ENCODE assay signal across 1 cellular context in the genomic region with DNA sequence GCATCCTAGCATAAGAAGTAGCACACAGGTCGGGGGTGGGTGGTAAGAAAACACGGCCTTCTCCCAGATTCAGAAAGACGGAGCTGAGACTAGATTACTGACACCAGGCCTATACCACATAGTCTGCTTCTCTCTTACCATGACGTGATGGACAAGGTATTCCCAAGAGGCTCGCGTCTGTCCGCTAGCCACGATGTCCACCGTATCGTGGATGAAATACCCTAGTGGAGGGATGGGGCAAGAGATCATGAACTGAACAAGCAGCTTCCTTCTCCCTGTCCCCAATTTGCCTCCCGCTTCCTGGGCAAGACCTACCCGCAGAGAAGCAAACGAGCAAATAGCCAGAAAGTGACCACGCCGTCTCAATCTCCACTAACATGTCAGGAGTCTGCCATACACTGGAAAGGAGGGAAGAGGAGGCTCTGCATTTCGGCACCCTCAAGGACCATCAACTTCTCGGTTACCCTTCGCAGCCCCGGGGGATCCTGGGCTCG.
A peak's percentile ranks its signal among the peaks of the same experiment; 100 is the strongest.
TF ChIP-seq lines count a peak whose summit lies in the region.

No MANE protein-coding gene starts in this region.

TF ChIP-seq in K562, 482 proteins besides CTCF, POLR2A, EP300 and RAD21 (continued from another document and continues in another):
- no peak for TF ChIP-seq ZNF764 (CRISPR knock-in tag; IDR thresholded peaks at IDR 0.05; ENCODE audit: low read depth)
- no peak for TF ChIP-seq RBM39 (optimal IDR thresholded peaks at IDR 0.05; ENCODE audit: low read depth, low read length)
- no peak for TF ChIP-seq SLC30A9 (CRISPR knock-in tag; IDR thresholded peaks at IDR 0.05)
- TF ChIP-seq FOSL1 (tag; conservative IDR thresholded peaks at IDR 0.05): no peak
- TF ChIP-seq, protein P1, sequence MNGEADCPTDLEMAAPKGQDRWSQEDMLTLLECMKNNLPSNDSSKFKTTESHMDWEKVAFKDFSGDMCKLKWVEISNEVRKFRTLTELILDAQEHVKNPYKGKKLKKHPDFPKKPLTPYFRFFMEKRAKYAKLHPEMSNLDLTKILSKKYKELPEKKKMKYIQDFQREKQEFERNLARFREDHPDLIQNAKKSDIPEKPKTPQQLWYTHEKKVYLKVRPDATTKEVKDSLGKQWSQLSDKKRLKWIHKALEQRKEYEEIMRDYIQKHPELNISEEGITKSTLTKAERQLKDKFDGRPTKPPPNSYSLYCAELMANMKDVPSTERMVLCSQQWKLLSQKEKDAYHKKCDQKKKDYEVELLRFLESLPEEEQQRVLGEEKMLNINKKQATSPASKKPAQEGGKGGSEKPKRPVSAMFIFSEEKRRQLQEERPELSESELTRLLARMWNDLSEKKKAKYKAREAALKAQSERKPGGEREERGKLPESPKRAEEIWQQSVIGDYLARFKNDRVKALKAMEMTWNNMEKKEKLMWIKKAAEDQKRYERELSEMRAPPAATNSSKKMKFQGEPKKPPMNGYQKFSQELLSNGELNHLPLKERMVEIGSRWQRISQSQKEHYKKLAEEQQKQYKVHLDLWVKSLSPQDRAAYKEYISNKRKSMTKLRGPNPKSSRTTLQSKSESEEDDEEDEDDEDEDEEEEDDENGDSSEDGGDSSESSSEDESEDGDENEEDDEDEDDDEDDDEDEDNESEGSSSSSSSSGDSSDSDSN (IDR thresholded peaks at IDR 0.05; ENCODE audit: borderline replicate concordance in 1 of 2, low read depth in 2 of 2, low read length in 2 of 2): no peak
- TF ChIP-seq, protein P2, sequence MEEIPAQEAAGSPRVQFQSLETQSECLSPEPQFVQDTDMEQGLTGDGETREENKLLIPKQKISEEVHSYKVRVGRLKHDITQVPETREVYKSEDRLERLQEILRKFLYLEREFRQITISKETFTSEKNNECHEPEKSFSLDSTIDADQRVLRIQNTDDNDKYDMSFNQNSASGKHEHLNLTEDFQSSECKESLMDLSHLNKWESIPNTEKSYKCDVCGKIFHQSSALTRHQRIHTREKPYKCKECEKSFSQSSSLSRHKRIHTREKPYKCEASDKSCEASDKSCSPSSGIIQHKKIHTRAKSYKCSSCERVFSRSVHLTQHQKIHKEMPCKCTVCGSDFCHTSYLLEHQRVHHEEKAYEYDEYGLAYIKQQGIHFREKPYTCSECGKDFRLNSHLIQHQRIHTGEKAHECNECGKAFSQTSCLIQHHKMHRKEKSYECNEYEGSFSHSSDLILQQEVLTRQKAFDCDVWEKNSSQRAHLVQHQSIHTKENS (CRISPR knock-in tag; IDR thresholded peaks at IDR 0.05): no peak
- TF ChIP-seq CBFA2T2 (conservative IDR thresholded peaks at IDR 0.05): no peak
- TF ChIP-seq NR2F6 (CRISPR knock-in tag; IDR thresholded peaks at IDR 0.05): no peak
- TF ChIP-seq CEBPG (CRISPR knock-in tag; IDR thresholded peaks at IDR 0.05): no peak
- TF ChIP-seq CEBPG (tag; conservative IDR thresholded peaks at IDR 0.05 in 1 of 2, IDR thresholded peaks at IDR 0.05 in 1 of 2): no peak
- TF ChIP-seq NBN (IDR thresholded peaks at IDR 0.05; ENCODE audit: low read depth): no peak; the same call in 1 of the 2 replicates
- TF ChIP-seq C11orf30 (IDR thresholded peaks at IDR 0.05; ENCODE audit: low read depth): no peak
- TF ChIP-seq, protein P3, sequence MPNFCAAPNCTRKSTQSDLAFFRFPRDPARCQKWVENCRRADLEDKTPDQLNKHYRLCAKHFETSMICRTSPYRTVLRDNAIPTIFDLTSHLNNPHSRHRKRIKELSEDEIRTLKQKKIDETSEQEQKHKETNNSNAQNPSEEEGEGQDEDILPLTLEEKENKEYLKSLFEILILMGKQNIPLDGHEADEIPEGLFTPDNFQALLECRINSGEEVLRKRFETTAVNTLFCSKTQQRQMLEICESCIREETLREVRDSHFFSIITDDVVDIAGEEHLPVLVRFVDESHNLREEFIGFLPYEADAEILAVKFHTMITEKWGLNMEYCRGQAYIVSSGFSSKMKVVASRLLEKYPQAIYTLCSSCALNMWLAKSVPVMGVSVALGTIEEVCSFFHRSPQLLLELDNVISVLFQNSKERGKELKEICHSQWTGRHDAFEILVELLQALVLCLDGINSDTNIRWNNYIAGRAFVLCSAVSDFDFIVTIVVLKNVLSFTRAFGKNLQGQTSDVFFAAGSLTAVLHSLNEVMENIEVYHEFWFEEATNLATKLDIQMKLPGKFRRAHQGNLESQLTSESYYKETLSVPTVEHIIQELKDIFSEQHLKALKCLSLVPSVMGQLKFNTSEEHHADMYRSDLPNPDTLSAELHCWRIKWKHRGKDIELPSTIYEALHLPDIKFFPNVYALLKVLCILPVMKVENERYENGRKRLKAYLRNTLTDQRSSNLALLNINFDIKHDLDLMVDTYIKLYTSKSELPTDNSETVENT (CRISPR knock-in tag; IDR thresholded peaks at IDR 0.05): no peak
- no peak for TF ChIP-seq ZNF224 (CRISPR knock-in tag; IDR thresholded peaks at IDR 0.05)
- TF ChIP-seq U2AF2 (optimal IDR thresholded peaks at IDR 0.05; ENCODE audit: low read depth, low read length): no peak
- TF ChIP-seq ARHGAP35 (IDR thresholded peaks at IDR 0.05; ENCODE audit: partially characterized antibody): no peak
- TF ChIP-seq HNRNPK (IDR thresholded peaks at IDR 0.05; ENCODE audit: low read depth, low read length, poor library complexity, severe bottlenecking): no peak
- no peak for TF ChIP-seq ZNF175 (CRISPR knock-in tag; IDR thresholded peaks at IDR 0.05; ENCODE audit: low read depth)
- no peak for TF ChIP-seq MECOM (CRISPR knock-in tag; IDR thresholded peaks at IDR 0.05)
- peak; percentile 77 for TF ChIP-seq SUPT5H (IDR thresholded peaks at IDR 0.05)
- TF ChIP-seq, protein P4, sequence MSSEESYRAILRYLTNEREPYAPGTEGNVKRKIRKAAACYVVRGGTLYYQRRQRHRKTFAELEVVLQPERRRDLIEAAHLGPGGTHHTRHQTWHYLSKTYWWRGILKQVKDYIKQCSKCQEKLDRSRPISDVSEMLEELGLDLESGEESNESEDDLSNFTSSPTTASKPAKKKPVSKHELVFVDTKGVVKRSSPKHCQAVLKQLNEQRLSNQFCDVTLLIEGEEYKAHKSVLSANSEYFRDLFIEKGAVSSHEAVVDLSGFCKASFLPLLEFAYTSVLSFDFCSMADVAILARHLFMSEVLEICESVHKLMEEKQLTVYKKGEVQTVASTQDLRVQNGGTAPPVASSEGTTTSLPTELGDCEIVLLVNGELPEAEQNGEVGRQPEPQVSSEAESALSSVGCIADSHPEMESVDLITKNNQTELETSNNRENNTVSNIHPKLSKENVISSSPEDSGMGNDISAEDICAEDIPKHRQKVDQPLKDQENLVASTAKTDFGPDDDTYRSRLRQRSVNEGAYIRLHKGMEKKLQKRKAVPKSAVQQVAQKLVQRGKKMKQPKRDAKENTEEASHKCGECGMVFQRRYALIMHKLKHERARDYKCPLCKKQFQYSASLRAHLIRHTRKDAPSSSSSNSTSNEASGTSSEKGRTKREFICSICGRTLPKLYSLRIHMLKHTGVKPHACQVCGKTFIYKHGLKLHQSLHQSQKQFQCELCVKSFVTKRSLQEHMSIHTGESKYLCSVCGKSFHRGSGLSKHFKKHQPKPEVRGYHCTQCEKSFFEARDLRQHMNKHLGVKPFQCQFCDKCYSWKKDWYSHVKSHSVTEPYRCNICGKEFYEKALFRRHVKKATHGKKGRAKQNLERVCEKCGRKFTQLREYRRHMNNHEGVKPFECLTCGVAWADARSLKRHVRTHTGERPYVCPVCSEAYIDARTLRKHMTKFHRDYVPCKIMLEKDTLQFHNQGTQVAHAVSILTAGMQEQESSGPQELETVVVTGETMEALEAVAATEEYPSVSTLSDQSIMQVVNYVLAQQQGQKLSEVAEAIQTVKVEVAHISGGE (CRISPR knock-in tag; IDR thresholded peaks at IDR 0.05): no peak
- TF ChIP-seq, protein P5, sequence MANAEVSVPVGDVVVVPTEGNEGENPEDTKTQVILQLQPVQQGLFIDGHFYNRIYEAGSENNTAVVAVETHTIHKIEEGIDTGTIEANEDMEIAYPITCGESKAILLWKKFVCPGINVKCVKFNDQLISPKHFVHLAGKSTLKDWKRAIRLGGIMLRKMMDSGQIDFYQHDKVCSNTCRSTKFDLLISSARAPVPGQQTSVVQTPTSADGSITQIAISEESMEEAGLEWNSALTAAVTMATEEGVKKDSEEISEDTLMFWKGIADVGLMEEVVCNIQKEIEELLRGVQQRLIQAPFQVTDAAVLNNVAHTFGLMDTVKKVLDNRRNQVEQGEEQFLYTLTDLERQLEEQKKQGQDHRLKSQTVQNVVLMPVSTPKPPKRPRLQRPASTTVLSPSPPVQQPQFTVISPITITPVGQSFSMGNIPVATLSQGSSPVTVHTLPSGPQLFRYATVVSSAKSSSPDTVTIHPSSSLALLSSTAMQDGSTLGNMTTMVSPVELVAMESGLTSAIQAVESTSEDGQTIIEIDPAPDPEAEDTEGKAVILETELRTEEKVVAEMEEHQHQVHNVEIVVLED (CRISPR knock-in tag; IDR thresholded peaks at IDR 0.05): no peak
- TF ChIP-seq KAT2B (IDR thresholded peaks at IDR 0.05; ENCODE audit: low read depth, low read length): no peak
- TF ChIP-seq, protein P6, sequence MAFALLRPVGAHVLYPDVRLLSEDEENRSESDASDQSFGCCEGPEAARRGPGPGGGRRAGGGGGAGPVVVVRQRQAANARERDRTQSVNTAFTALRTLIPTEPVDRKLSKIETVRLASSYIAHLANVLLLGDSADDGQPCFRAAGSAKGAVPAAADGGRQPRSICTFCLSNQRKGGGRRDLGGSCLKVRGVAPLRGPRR (CRISPR knock-in tag; IDR thresholded peaks at IDR 0.05): no peak
- no peak; the same call in 1 of the 2 replicates for TF ChIP-seq CC2D1A (IDR thresholded peaks at IDR 0.05)
- TF ChIP-seq, protein P7, sequence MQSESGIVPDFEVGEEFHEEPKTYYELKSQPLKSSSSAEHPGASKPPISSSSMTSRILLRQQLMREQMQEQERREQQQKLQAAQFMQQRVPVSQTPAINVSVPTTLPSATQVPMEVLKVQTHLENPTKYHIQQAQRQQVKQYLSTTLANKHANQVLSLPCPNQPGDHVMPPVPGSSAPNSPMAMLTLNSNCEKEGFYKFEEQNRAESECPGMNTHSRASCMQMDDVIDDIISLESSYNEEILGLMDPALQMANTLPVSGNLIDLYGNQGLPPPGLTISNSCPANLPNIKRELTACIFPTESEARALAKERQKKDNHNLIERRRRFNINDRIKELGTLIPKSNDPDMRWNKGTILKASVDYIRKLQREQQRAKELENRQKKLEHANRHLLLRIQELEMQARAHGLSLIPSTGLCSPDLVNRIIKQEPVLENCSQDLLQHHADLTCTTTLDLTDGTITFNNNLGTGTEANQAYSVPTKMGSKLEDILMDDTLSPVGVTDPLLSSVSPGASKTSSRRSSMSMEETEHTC (IDR thresholded peaks at IDR 0.05): no peak
- no peak for TF ChIP-seq ZFP30 (CRISPR knock-in tag; IDR thresholded peaks at IDR 0.05; ENCODE audit: borderline replicate concordance)
- TF ChIP-seq ZC3H11A (IDR thresholded peaks at IDR 0.05; ENCODE audit: low read depth, low read length): no peak
- TF ChIP-seq, protein P8, sequence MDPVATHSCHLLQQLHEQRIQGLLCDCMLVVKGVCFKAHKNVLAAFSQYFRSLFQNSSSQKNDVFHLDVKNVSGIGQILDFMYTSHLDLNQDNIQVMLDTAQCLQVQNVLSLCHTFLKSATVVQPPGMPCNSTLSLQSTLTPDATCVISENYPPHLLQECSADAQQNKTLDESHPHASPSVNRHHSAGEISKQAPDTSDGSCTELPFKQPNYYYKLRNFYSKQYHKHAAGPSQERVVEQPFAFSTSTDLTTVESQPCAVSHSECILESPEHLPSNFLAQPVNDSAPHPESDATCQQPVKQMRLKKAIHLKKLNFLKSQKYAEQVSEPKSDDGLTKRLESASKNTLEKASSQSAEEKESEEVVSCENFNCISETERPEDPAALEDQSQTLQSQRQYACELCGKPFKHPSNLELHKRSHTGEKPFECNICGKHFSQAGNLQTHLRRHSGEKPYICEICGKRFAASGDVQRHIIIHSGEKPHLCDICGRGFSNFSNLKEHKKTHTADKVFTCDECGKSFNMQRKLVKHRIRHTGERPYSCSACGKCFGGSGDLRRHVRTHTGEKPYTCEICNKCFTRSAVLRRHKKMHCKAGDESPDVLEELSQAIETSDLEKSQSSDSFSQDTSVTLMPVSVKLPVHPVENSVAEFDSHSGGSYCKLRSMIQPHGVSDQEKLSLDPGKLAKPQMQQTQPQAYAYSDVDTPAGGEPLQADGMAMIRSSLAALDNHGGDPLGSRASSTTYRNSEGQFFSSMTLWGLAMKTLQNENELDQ (CRISPR knock-in tag; IDR thresholded peaks at IDR 0.05; ENCODE audit: borderline replicate concordance): no peak
- TF ChIP-seq CEBPB (tag; IDR thresholded peaks at IDR 0.05): no peak
- TF ChIP-seq ZNF780A (CRISPR knock-in tag; IDR thresholded peaks at IDR 0.05): no peak
- no peak for TF ChIP-seq ZNF212 (CRISPR knock-in tag; IDR thresholded peaks at IDR 0.05)
- no peak; the same call in 1 of the 2 replicates for TF ChIP-seq ZNF77 (CRISPR knock-in tag; IDR thresholded peaks at IDR 0.05)
- TF ChIP-seq RUNX1 (IDR thresholded peaks at IDR 0.05; ENCODE audit: low read depth): no peak
- peak; percentile 50; the same call in 1 of the 2 replicates for TF ChIP-seq ZSCAN29 (IDR thresholded peaks at IDR 0.05)
- no peak for TF ChIP-seq JUN (IDR thresholded peaks at IDR 0.05; ENCODE audit: borderline replicate concordance, low read depth, low read length)
- no peak for TF ChIP-seq JUN (CRISPR knock-in tag; IDR thresholded peaks at IDR 0.05; ENCODE audit: borderline replicate concordance)
- TF ChIP-seq, protein P9, sequence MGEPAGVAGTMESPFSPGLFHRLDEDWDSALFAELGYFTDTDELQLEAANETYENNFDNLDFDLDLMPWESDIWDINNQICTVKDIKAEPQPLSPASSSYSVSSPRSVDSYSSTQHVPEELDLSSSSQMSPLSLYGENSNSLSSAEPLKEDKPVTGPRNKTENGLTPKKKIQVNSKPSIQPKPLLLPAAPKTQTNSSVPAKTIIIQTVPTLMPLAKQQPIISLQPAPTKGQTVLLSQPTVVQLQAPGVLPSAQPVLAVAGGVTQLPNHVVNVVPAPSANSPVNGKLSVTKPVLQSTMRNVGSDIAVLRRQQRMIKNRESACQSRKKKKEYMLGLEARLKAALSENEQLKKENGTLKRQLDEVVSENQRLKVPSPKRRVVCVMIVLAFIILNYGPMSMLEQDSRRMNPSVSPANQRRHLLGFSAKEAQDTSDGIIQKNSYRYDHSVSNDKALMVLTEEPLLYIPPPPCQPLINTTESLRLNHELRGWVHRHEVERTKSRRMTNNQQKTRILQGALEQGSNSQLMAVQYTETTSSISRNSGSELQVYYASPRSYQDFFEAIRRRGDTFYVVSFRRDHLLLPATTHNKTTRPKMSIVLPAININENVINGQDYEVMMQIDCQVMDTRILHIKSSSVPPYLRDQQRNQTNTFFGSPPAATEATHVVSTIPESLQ (CRISPR knock-in tag; IDR thresholded peaks at IDR 0.05): no peak
- TF ChIP-seq ZNF197 (CRISPR knock-in tag; IDR thresholded peaks at IDR 0.05; ENCODE audit: low read depth): no peak
